ENCODE assay signal across 1 cellular context in the genomic region with DNA sequence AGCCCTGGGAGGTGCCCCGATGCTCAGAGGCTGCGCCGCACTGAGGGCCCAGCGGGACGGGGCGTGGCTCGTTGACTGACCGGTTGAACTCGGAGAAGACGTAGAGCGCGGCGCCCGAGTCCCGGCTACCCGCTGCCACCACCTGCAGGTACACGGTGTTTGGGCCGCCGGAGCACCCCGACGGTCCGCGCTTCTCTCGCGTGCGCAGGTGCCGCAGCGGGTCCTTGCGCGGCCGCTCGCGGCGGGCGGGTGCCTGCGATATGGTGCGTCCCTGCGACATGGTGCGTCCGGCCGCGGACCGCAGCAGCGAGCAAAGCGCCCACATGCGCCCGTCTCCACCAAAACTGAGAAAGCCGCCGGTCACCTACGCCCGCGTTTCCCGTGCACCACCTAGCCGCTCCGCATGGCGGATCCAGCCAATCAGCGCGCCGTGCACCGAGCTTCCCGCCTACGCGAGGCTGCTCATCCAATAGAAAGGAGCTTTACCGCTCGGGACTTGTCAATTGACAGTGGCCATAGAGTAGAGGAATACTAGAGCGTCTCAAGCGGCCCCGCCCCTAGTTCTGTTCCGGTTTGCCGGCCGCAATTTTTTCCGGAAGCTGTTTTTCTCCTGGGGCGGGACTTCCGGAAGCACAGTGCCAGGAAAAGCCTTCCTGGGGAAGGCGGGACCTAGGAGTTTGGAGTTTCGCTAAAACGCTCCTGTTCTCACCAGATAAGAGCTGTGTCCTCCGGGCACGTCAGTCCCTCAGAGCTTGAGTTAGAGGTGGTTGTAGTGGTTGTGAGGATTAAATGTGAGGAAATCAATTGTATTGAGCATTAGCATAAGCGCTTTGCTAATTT.
A peak's percentile ranks its signal among the peaks of the same experiment; 100 is the strongest.
TF ChIP-seq lines count a peak whose summit lies in the region.

A gene with protein sequence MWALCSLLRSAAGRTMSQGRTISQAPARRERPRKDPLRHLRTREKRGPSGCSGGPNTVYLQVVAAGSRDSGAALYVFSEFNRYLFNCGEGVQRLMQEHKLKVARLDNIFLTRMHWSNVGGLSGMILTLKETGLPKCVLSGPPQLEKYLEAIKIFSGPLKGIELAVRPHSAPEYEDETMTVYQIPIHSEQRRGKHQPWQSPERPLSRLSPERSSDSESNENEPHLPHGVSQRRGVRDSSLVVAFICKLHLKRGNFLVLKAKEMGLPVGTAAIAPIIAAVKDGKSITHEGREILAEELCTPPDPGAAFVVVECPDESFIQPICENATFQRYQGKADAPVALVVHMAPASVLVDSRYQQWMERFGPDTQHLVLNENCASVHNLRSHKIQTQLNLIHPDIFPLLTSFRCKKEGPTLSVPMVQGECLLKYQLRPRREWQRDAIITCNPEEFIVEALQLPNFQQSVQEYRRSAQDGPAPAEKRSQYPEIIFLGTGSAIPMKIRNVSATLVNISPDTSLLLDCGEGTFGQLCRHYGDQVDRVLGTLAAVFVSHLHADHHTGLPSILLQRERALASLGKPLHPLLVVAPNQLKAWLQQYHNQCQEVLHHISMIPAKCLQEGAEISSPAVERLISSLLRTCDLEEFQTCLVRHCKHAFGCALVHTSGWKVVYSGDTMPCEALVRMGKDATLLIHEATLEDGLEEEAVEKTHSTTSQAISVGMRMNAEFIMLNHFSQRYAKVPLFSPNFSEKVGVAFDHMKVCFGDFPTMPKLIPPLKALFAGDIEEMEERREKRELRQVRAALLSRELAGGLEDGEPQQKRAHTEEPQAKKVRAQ (minus strand): TSS at position 405 of the 840 bp plus-strand sequence. CDS start 80 bp downstream, at position 325.

TF ChIP-seq in HepG2, 621 proteins besides CTCF, POLR2A, EP300 and RAD21 (continued from another document and continues in another):
- TF ChIP-seq, protein P1, sequence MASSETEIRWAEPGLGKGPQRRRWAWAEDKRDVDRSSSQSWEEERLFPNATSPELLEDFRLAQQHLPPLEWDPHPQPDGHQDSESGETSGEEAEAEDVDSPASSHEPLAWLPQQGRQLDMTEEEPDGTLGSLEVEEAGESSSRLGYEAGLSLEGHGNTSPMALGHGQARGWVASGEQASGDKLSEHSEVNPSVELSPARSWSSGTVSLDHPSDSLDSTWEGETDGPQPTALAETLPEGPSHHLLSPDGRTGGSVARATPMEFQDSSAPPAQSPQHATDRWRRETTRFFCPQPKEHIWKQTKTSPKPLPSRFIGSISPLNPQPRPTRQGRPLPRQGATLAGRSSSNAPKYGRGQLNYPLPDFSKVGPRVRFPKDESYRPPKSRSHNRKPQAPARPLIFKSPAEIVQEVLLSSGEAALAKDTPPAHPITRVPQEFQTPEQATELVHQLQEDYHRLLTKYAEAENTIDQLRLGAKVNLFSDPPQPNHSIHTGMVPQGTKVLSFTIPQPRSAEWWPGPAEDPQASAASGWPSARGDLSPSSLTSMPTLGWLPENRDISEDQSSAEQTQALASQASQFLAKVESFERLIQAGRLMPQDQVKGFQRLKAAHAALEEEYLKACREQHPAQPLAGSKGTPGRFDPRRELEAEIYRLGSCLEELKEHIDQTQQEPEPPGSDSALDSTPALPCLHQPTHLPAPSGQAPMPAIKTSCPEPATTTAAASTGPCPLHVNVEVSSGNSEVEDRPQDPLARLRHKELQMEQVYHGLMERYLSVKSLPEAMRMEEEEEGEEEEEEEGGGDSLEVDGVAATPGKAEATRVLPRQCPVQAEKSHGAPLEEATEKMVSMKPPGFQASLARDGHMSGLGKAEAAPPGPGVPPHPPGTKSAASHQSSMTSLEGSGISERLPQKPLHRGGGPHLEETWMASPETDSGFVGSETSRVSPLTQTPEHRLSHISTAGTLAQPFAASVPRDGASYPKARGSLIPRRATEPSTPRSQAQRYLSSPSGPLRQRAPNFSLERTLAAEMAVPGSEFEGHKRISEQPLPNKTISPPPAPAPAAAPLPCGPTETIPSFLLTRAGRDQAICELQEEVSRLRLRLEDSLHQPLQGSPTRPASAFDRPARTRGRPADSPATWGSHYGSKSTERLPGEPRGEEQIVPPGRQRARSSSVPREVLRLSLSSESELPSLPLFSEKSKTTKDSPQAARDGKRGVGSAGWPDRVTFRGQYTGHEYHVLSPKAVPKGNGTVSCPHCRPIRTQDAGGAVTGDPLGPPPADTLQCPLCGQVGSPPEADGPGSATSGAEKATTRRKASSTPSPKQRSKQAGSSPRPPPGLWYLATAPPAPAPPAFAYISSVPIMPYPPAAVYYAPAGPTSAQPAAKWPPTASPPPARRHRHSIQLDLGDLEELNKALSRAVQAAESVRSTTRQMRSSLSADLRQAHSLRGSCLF (CRISPR knock-in tag; IDR thresholded peaks at IDR 0.05; ENCODE audit: borderline replicate concordance): 0 out of 2 replicates have a peak, but pooled peaks have one; percentile 35
- TF ChIP-seq ZNF777 (CRISPR knock-in tag; IDR thresholded peaks at IDR 0.05): peak; percentile 90
- peak; percentile 96 for TF ChIP-seq SP2 (CRISPR knock-in tag; IDR thresholded peaks at IDR 0.05)
- 0 out of 2 replicates have a peak, but pooled peaks have one; percentile 53 for TF ChIP-seq ZNF547 (CRISPR knock-in tag; IDR thresholded peaks at IDR 0.05)
- no peak for TF ChIP-seq ZNF850 (CRISPR knock-in tag; conservative IDR thresholded peaks at IDR 0.05)
- TF ChIP-seq, protein P2, sequence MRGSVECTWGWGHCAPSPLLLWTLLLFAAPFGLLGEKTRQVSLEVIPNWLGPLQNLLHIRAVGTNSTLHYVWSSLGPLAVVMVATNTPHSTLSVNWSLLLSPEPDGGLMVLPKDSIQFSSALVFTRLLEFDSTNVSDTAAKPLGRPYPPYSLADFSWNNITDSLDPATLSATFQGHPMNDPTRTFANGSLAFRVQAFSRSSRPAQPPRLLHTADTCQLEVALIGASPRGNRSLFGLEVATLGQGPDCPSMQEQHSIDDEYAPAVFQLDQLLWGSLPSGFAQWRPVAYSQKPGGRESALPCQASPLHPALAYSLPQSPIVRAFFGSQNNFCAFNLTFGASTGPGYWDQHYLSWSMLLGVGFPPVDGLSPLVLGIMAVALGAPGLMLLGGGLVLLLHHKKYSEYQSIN (CRISPR knock-in tag; IDR thresholded peaks at IDR 0.05; ENCODE audit: borderline replicate concordance): no peak
- peak; percentile 100 for TF ChIP-seq NFYB (CRISPR knock-in tag; IDR thresholded peaks at IDR 0.05)
- TF ChIP-seq, protein P3, sequence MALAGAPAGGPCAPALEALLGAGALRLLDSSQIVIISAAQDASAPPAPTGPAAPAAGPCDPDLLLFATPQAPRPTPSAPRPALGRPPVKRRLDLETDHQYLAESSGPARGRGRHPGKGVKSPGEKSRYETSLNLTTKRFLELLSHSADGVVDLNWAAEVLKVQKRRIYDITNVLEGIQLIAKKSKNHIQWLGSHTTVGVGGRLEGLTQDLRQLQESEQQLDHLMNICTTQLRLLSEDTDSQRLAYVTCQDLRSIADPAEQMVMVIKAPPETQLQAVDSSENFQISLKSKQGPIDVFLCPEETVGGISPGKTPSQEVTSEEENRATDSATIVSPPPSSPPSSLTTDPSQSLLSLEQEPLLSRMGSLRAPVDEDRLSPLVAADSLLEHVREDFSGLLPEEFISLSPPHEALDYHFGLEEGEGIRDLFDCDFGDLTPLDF (CRISPR knock-in tag; IDR thresholded peaks at IDR 0.05): peak; percentile 63; the same call in 1 of the 2 replicates
- TF ChIP-seq ZNF564 (CRISPR knock-in tag; IDR thresholded peaks at IDR 0.05): peak; percentile 73; the same call in 1 of the 2 replicates
- TF ChIP-seq SMAD3 (CRISPR knock-in tag; IDR thresholded peaks at IDR 0.05): no peak; the same call in none of the 2 replicates
- TF ChIP-seq SMYD3 (CRISPR knock-in tag; IDR thresholded peaks at IDR 0.05): 0 out of 2 replicates have a peak, but pooled peaks have one; percentile 85
- TF ChIP-seq ZZZ3 (CRISPR knock-in tag; IDR thresholded peaks at IDR 0.05; ENCODE audit: borderline replicate concordance): peak; percentile 48; the same call in 1 of the 2 replicates
- no peak for TF ChIP-seq ATAD3A (CRISPR knock-in tag; IDR thresholded peaks at IDR 0.05)
- TF ChIP-seq HCFC1 (IDR thresholded peaks at IDR 0.05; ENCODE audit: low read depth, low read length): peak; percentile 58
- TF ChIP-seq ZEB1 (IDR thresholded peaks at IDR 0.05; ENCODE audit: insufficient replicate concordance, low read depth): peak; percentile 47
- TF ChIP-seq, protein P4, sequence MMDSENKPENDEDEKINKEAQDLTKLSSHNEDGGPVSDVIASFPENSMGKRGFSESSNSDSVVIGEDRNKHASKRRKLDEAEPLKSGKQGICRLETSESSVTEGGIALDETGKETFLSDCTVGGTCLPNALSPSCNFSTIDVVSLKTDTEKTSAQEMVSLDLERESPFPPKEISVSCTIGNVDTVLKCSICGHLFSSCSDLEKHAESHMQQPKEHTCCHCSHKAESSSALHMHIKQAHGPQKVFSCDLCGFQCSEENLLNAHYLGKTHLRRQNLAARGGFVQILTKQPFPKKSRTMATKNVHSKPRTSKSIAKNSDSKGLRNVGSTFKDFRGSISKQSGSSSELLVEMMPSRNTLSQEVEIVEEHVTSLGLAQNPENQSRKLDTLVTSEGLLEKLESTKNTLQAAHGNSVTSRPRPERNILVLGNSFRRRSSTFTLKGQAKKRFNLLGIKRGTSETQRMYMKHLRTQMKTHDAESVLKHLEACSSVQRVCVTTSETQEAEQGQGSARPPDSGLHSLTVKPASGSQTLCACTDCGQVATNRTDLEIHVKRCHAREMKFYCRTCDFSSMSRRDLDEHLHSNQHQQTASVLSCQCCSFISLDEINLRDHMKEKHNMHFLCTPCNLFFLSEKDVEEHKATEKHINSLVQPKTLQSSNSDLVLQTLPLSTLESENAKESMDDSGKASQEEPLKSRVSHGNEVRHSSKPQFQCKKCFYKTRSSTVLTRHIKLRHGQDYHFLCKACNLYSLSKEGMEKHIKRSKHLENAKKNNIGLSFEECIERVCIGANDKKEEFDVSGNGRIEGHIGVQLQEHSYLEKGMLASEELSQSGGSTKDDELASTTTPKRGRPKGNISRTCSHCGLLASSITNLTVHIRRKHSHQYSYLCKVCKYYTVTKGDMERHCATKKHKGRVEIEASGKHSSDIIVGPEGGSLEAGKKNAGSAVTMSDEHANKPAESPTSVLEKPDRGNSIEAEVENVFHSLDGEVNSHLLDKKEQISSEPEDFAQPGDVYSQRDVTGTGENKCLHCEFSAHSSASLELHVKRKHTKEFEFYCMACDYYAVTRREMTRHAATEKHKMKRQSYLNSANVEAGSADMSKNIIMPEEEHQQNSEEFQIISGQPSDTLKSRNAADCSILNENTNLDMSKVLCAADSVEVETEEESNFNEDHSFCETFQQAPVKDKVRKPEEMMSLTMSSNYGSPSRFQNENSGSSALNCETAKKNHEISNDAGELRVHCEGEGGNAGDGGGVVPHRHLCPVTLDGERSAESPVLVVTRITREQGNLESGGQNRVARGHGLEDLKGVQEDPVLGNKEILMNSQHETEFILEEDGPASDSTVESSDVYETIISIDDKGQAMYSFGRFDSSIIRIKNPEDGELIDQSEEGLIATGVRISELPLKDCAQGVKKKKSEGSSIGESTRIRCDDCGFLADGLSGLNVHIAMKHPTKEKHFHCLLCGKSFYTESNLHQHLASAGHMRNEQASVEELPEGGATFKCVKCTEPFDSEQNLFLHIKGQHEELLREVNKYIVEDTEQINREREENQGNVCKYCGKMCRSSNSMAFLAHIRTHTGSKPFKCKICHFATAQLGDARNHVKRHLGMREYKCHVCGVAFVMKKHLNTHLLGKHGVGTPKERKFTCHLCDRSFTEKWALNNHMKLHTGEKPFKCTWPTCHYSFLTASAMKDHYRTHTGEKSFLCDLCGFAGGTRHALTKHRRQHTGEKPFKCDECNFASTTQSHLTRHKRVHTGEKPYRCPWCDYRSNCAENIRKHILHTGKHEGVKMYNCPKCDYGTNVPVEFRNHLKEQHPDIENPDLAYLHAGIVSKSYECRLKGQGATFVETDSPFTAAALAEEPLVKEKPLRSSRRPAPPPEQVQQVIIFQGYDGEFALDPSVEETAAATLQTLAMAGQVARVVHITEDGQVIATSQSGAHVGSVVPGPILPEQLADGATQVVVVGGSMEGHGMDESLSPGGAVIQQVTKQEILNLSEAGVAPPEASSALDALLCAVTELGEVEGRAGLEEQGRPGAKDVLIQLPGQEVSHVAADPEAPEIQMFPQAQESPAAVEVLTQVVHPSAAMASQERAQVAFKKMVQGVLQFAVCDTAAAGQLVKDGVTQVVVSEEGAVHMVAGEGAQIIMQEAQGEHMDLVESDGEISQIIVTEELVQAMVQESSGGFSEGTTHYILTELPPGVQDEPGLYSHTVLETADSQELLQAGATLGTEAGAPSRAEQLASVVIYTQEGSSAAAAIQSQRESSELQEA (CRISPR knock-in tag; IDR thresholded peaks at IDR 0.05; ENCODE audit: not compliant biosample characterization): peak; percentile 41
- TF ChIP-seq, protein P5, sequence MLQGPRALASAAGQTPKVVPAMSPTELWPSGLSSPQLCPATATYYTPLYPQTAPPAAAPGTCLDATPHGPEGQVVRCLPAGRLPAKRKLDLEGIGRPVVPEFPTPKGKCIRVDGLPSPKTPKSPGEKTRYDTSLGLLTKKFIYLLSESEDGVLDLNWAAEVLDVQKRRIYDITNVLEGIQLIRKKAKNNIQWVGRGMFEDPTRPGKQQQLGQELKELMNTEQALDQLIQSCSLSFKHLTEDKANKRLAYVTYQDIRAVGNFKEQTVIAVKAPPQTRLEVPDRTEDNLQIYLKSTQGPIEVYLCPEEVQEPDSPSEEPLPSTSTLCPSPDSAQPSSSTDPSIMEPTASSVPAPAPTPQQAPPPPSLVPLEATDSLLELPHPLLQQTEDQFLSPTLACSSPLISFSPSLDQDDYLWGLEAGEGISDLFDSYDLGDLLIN (CRISPR knock-in tag; IDR thresholded peaks at IDR 0.05; ENCODE audit: borderline replicate concordance): no peak
- TF ChIP-seq, protein P6, sequence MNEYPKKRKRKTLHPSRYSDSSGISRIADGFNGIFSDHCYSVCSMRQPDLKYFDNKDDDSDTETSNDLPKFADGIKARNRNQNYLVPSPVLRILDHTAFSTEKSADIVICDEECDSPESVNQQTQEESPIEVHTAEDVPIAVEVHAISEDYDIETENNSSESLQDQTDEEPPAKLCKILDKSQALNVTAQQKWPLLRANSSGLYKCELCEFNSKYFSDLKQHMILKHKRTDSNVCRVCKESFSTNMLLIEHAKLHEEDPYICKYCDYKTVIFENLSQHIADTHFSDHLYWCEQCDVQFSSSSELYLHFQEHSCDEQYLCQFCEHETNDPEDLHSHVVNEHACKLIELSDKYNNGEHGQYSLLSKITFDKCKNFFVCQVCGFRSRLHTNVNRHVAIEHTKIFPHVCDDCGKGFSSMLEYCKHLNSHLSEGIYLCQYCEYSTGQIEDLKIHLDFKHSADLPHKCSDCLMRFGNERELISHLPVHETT (CRISPR knock-in tag; conservative IDR thresholded peaks at IDR 0.05): 0 out of 2 replicates have a peak, but pooled peaks have one; percentile 40
- TF ChIP-seq EEA1 (CRISPR knock-in tag; IDR thresholded peaks at IDR 0.05; ENCODE audit: borderline replicate concordance): no peak
- TF ChIP-seq TAF15 (IDR thresholded peaks at IDR 0.05; ENCODE audit: low read depth, low read length, poor library complexity, severe bottlenecking): no peak
- no peak for TF ChIP-seq ZNF224 (CRISPR knock-in tag; IDR thresholded peaks at IDR 0.05)
- TF ChIP-seq TBX2 (CRISPR knock-in tag; IDR thresholded peaks at IDR 0.05; ENCODE audit: borderline replicate concordance): peak; percentile 98
- no peak for TF ChIP-seq EHMT2 (IDR thresholded peaks at IDR 0.05; ENCODE audit: borderline replicate concordance, low read depth, low read length)
- TF ChIP-seq RBM39 (IDR thresholded peaks at IDR 0.05; ENCODE audit: low read depth, low read length, poor library complexity, severe bottlenecking): peak; percentile 78
- TF ChIP-seq CBX2 (IDR thresholded peaks at IDR 0.05; ENCODE audit: low read depth, low read length): no peak
- no peak for TF ChIP-seq CBX2 (CRISPR knock-in tag; IDR thresholded peaks at IDR 0.05; ENCODE audit: low read depth)
- 0 out of 2 replicates have a peak, but pooled peaks have one; percentile 28 for TF ChIP-seq CBFB (CRISPR knock-in tag; IDR thresholded peaks at IDR 0.05)
- peak; percentile 90 for TF ChIP-seq MXD4 (CRISPR knock-in tag; IDR thresholded peaks at IDR 0.05)
- TF ChIP-seq ARHGAP35 (CRISPR knock-in tag; IDR thresholded peaks at IDR 0.05; ENCODE audit: borderline replicate concordance): no peak; the same call in 1 of the 2 replicates
- TF ChIP-seq, protein P7, sequence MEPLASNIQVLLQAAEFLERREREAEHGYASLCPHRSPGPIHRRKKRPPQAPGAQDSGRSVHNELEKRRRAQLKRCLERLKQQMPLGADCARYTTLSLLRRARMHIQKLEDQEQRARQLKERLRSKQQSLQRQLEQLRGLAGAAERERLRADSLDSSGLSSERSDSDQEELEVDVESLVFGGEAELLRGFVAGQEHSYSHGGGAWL (CRISPR knock-in tag; IDR thresholded peaks at IDR 0.05): 0 out of 2 replicates have a peak, but pooled peaks have one; percentile 48
